8 cellular contexts compared by ENCODE assay signal in the genomic region with DNA sequence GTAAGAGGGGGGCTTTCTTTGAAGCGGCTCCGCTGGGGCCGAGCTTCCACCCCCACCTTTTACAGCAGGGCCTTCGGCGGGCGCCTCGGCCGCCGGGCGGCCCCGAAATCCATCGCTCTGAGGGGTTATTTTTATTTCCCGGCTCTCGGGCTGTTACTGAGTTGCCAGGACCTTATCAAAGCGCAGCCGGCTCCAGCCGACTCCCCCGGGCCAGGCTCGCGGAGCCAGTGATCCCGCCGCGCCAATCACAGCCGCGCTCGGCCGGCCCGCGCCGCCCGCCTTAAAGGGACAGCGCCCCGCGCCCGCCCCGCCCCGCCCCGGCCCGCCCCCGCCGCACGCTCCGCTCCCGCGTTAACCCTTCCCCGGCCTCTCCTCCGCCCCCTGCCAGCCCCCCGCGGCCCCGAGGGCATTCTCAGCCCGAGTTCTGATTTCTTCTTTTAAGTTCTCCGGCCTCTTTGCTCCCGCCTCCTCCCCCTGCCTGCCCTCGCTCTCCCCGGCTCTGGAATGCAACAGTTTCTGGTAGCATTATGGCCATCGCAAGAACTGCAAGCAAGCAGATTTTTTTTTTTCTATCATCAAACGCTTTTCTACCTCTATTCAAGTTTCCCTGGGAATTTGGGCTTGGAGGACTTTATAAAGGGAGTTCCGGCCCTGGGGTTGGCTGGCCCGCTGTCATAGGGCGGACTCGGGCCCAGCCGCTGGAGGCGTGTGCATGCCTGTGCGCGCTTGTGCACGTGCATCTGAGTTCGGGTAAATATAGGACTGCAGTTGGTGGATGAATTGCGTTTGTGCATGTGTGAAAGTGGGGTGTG. TPM values are rescaled to one million over a fixed set of nuclear protein-coding genes. Genes with fewer than 3 reads are reported as not detected.
DNase-seq lines count a peak whose midpoint lies in the region; ATAC-seq lines count a peak whose summit lies in the region.

Gene AXIN2, minus strand, starts transcription at position 255 of the 812 bp plus-strand sequence. CDS start 3,028 bp downstream, outside the sequence.

- H3K27me3 ChIP-seq in endocrine pancreas (ENCODE audit: control insufficient read depth, insufficient read depth, low read length), result no peaks in the 10 kb centered on the region

- no peak within 1 kb of the TSS for H3K4me3 ChIP-seq in endocrine pancreas (ENCODE audit: control insufficient read depth, insufficient read depth, low read length)

- no peaks in the 10 kb centered on the region for H3K36me3 ChIP-seq in endocrine pancreas (ENCODE audit: control insufficient read depth, insufficient read depth, low read length)

- no peaks in the 10 kb centered on the region for H3K9me3 ChIP-seq in endocrine pancreas (ENCODE audit: control insufficient read depth, low read length)

- H3K9ac ChIP-seq in endocrine pancreas (ENCODE audit: control insufficient read depth, insufficient read depth, low read length), result peak within 1 kb of the TSS; percentile 55

- H3K4me1 ChIP-seq in endocrine pancreas (ENCODE audit: control insufficient read depth, insufficient read depth, low read length), result peaks cover 5% of the 10 kb centered on the region

- ATAC-seq in GM19351 (IDR thresholded peaks at IDR 0.05; ENCODE audit: unreplicated experiment), result peak; percentile 72
- peak; percentile 58 for ATAC-seq in HG03469 (IDR thresholded peaks at IDR 0.05; ENCODE audit: unreplicated experiment)

- peak; percentile 85 for DNase-seq in Ammon's horn (ENCODE audit: low spot score)
- DNase-seq in NCI-H748 (lab: John Stamatoyannopoulos, UW; ENCODE audit: unreplicated experiment), result peak; percentile 93
- peak; percentile 56 for DNase-seq in activated CD8-positive, alpha-beta memory T cell treated with anti-CD3 and anti-CD28 coated beads, Interleukin-2, amount 50 U/mL, for 1 hour (ENCODE audit: extremely low read depth)
- peak; percentile 96 for DNase-seq in mesenteric fat pad (ENCODE audit: low spot score)
- DNase-seq in stimulated activated CD8-positive, alpha-beta memory T cell treated with anti-CD3 and anti-CD28 coated beads, Interleukin-12 subunit alpha, Interleukin-12 subunit beta, amount 100 ng/mL, for 4 hours (ENCODE audit: low read depth), result peak; percentile 72

RNA-seq across cellular contexts. Expression of gene AXIN2, which starts in this region (rescaled TPM):
- 26.9 TPM for total RNA-seq in mesenteric fat pad
